ENCODE assay signal across 13 cellular contexts in genomic region chr4:39363773-39364393, GRCh38. TPM values are rescaled to one million over a fixed set of nuclear protein-coding genes. Genes with fewer than 3 reads are reported as not detected.
A peak's percentile ranks its signal among the peaks of the same experiment; 100 is the strongest.
DNase-seq lines count a peak whose midpoint lies in the region; ATAC-seq, FAIRE-seq and TF ChIP-seq lines count a peak whose summit lies in the region.
"Had no signal": no experiment of that assay in that cellular context is flagged by ENCODE, and none has a peak within 500 bp of the region (broad histone marks: within the 10 kb centered on the region; RNA-seq: fewer than 3 reads in every experiment).

No MANE protein-coding gene starts in this region.

- H4K20me1 ChIP-seq in GM12878 (ENCODE audit: control insufficient read depth, insufficient read depth) = no peaks in the 10 kb centered on the region

- no peak for FAIRE-seq in GM12878 (lab: Jason Lieb, UNC)

- no peaks in the 10 kb centered on the region; a peak in 1 of 4 replicates for H3K36me3 ChIP-seq in GM12878 (ENCODE audit: control insufficient read depth in 2 of 2, insufficient read depth in 2 of 2, low read length in 1 of 2)
- H3K36me3 ChIP-seq: thoracic aorta had no signal

- TF ChIP-seq CTCF in GM12878 (IDR thresholded peaks at IDR 0.05 in 2 of 3, conservative IDR thresholded peaks at IDR 0.05 in 1 of 3; ENCODE audit: control insufficient read depth in 2 of 3, extremely low read depth in 1 of 3, insufficient read depth in 1 of 3, low read depth in 3 of 3, low read length in 3 of 3) = no peak

- H3K4me1 ChIP-seq in GM12878 (ENCODE audit: control insufficient read depth, insufficient read depth, low read length) = peaks cover 9% of the 10 kb centered on the region

- RAD21 ChIA-PET in GM12878 (lab: Charles Lee; ENCODE audit: unreplicated experiment) = interaction anchor here (0.8 to 3.8 kb wide), 7 partner anchors 9 to 1095 kb away, joined by 3 to 18 read pairs (median 4); partner anchors contain the start of gene WDR19

- no peak overlapping the region for H3K27ac ChIP-seq in GM12878 (ENCODE audit: control insufficient read depth, insufficient read depth)
- H3K27ac ChIP-seq: thoracic aorta had no signal

- POLR2A ChIA-PET in GM12878 (lab: Charles Lee) = interaction anchor here (0.6 to 4.4 kb wide), 6 partner anchors 9 to 1257 kb away, joined by 3 to 27 read pairs (median 4); partner anchors contain the start of genes LIAS and RPL9

- H3K9ac ChIP-seq in GM12878 (ENCODE audit: control insufficient read depth, insufficient read depth, low read length) = no peak overlapping the region
- H3K9ac ChIP-seq: SK-N-SH had no signal

- H3K4me3 Mint-ChIP-seq in activated naive CD4-positive, alpha-beta T cell treated with anti-CD3 and anti-CD28 coated beads, Interleukin-2, amount 10 ng/mL, durations not matched to agents 7 days and 5 days = peak overlapping the region; percentile 57
- H3K4me3 Mint-ChIP-seq in stimulated activated naive CD8-positive, alpha-beta T cell treated with anti-CD3 and anti-CD28 coated beads, Interleukin-15, amount 100 ng/mL, for 72 hours = peak overlapping the region; percentile 79 to 95

- DNase-seq in activated naive CD4-positive, alpha-beta T cell treated with anti-CD3 and anti-CD28 coated beads, Interleukin-2, amount 10 ng/mL, durations not matched to agents 7 days and 5 days = no peak
- DNase-seq in activated naive CD4-positive, alpha-beta T cell (lab: John Stamatoyannopoulos, UW) = no peak
- DNase-seq in GM12878 (ENCODE audit: low read depth, low spot score) (no peak), mucosa of gallbladder (ENCODE audit: low spot score) (no peak), NCI-H1930 (lab: John Stamatoyannopoulos, UW) (no peak)
- DNase-seq in stimulated activated naive CD8-positive, alpha-beta T cell treated with anti-CD3 and anti-CD28 coated beads, Interleukin-15, amount 100 ng/mL, for 72 hours = no peak
- DNase-seq: left cardiac atrium, NCI-H510A treated with DMSO at 0.1 percent for 48 hours, SK-N-SH had no signal

- peak overlapping the region; percentile 51 for H3K4me2 ChIP-seq in GM12878 (ENCODE audit: control insufficient read depth, insufficient read depth)
- H3K4me2 ChIP-seq: SK-N-SH had no signal

- H3K4me3 ChIP-seq in GM12878 = peak overlapping the region; percentile 54
- H3K4me3 ChIP-seq: thoracic aorta had no signal

- H2AFZ ChIP-seq in GM12878 (ENCODE audit: control insufficient read depth, low read depth, low read length) = no peak overlapping the region

- no peaks in the 10 kb centered on the region for H3K9me3 ChIP-seq in GM12878 (replicated peaks; ENCODE audit: control insufficient read depth, insufficient read depth, low read length)
- H3K9me3 ChIP-seq: SK-N-SH, thoracic aorta had no signal

- BruUV-seq in GM12878 (replicated peaks; lab: Mats Ljungman, UMichigan) = no TSS peak

- no peak for TF ChIP-seq EP300 in GM12878 (IDR thresholded peaks at IDR 0.05; ENCODE audit: borderline replicate concordance in 1 of 2, control insufficient read depth in 1 of 2, low read depth in 2 of 2, low read length in 2 of 2)

- peaks cover 26% of the 10 kb centered on the region for H3K36me3 Mint-ChIP-seq in activated naive CD4-positive, alpha-beta T cell treated with anti-CD3 and anti-CD28 coated beads, Interleukin-2, amount 10 ng/mL, durations not matched to agents 7 days and 5 days

- peak overlapping the region; percentile 79 for H3K27ac Mint-ChIP-seq in activated naive CD4-positive, alpha-beta T cell treated with anti-CD3 and anti-CD28 coated beads, Interleukin-2, amount 10 ng/mL, durations not matched to agents 7 days and 5 days
- peak overlapping the region; percentile 60 to 96 for H3K27ac Mint-ChIP-seq in stimulated activated naive CD8-positive, alpha-beta T cell treated with anti-CD3 and anti-CD28 coated beads, Interleukin-15, amount 100 ng/mL, for 72 hours

- peaks cover 49% of the 10 kb centered on the region for H3K4me1 Mint-ChIP-seq in activated naive CD4-positive, alpha-beta T cell treated with anti-CD3 and anti-CD28 coated beads, Interleukin-2, amount 10 ng/mL, durations not matched to agents 7 days and 5 days
- H3K4me1 Mint-ChIP-seq in stimulated activated naive CD8-positive, alpha-beta T cell treated with anti-CD3 and anti-CD28 coated beads, Interleukin-15, amount 100 ng/mL, for 72 hours = peaks cover 50% of the 10 kb centered on the region

- CTCF ChIA-PET in activated naive CD4-positive, alpha-beta T cell treated with anti-CD3 and anti-CD28 coated beads, Interleukin-2, amount 10 ng/mL, durations not matched to agents 7 days and 5 days (lab: Charles Lee) = interaction anchor here (1.8 kb wide), 1 partner anchor 11 kb away, joined by 6 read pairs; no protein-coding TSS in a partner anchor
- CTCF ChIA-PET in GM12878 (lab: Yijun Ruan, JAX) = interaction anchor here (1.1 to 1.6 kb wide), 3 partner anchors 8 to 85 kb away, joined by 3 to 5 read pairs (median 5); no protein-coding TSS in a partner anchor

- peaks cover 4% of the 10 kb centered on the region for H3K27me3 Mint-ChIP-seq in activated naive CD4-positive, alpha-beta T cell treated with anti-CD3 and anti-CD28 coated beads, Interleukin-2, amount 10 ng/mL, durations not matched to agents 7 days and 5 days
- no peaks in the 10 kb centered on the region for H3K27me3 Mint-ChIP-seq in stimulated activated naive CD8-positive, alpha-beta T cell treated with anti-CD3 and anti-CD28 coated beads, Interleukin-15, amount 100 ng/mL, for 72 hours

- ATAC-seq in HG03571 (IDR thresholded peaks at IDR 0.05; ENCODE audit: unreplicated experiment) (peak; percentile 42), GM12878 (peak; percentile 54), HG02885 (IDR thresholded peaks at IDR 0.05; ENCODE audit: poor library complexity, unreplicated experiment) (no peak)
- peak; percentile 61 for ATAC-seq in stimulated activated naive CD8-positive, alpha-beta T cell treated with anti-CD3 and anti-CD28 coated beads, Interleukin-15, amount 100 ng/mL, for 72 hours
- ATAC-seq: left cardiac atrium had no signal

- intact Hi-C loops in GM12878 (cut with micrococcal nuclease; ENCODE audit: unreplicated experiment) = no loop called here

- H3K9me3 Mint-ChIP-seq in activated naive CD4-positive, alpha-beta T cell treated with anti-CD3 and anti-CD28 coated beads, Interleukin-2, amount 10 ng/mL, durations not matched to agents 7 days and 5 days = no peaks in the 10 kb centered on the region
- no peaks in the 10 kb centered on the region for H3K9me3 Mint-ChIP-seq in stimulated activated naive CD8-positive, alpha-beta T cell treated with anti-CD3 and anti-CD28 coated beads, Interleukin-15, amount 100 ng/mL, for 72 hours

- in situ Hi-C loops in GM12878 (cut with MboI) = loop anchor here (25.0 kb wide), 1 partner anchor 1823 kb away; no protein-coding TSS in a partner anchor

- TF ChIP-seq POLR2A in GM12878 (IDR thresholded peaks at IDR 0.05; ENCODE audit: low read depth, low read length) = no peak

- WGBS in GM12878 (ENCODE audit: insufficient coverage, insufficient replicate concordance, low lambda C conversion rate, missing lambda C conversion rate) = 65% methylated on average over 4 of the region's 4 CpGs

- TF ChIP-seq RAD21 in GM12878 (IDR thresholded peaks at IDR 0.05; ENCODE audit: insufficient read depth, low read depth, low read length) = no peak

- peaks cover 53% of the 10 kb centered on the region for H3K79me2 ChIP-seq in GM12878 (ENCODE audit: control insufficient read depth, insufficient read depth, low read length)

- no peaks in the 10 kb centered on the region for H3K27me3 ChIP-seq in GM12878 (replicated peaks in 1 of 2; ENCODE audit: control insufficient read depth in 2 of 2, insufficient read depth in 2 of 2, low read length in 1 of 2)

- SMC1A ChIA-PET in GM12878 (lab: Charles Lee; ENCODE audit: uncharacterized antibody, unreplicated experiment) = interaction anchor here (0.5 to 5.6 kb wide), 6 partner anchors 9 to 96 kb away, joined by 3 to 51 read pairs (median 4); partner anchors contain the start of gene RPL9

TF ChIP-seq in GM12878, 131 proteins besides CTCF, POLR2A, EP300 and RAD21 (continues in another document):
- TF ChIP-seq POU2F2 (IDR thresholded peaks at IDR 0.05; ENCODE audit: borderline replicate concordance, low read depth, low read length) = peak; percentile 67; the same call in 2 of the 3 replicates

RNA-seq across cellular contexts. Expression of gene RFC1, which starts 2.3 kb away (rescaled TPM):
- total RNA-seq in GM12878 (2013; cell fraction: nucleolus; rRNA removed) = 82.4 and 87.6 TPM in 2 replicates
- total RNA-seq in GM12878 (2014; rRNA removed) = 44.0 and 44.2 TPM in 2 replicates
- 66.9 and 68.1 TPM in 2 replicates for total RNA-seq in GM12878 (2014; rRNA removed; fragmentation: Illumina TruSeq; extraction: Trizol)
- total RNA-seq in GM12878 (2021) = 40.5 and 41.1 TPM in 2 replicates
- polyA plus RNA-seq in GM12878 (2011; ENCODE audit: low read depth) = 21.1 TPM
- polyA plus RNA-seq in GM12878 (2011; rRNA removed) = 26.8 and 32.5 TPM in 2 replicates
- 21.5 and 22.4 TPM in 2 replicates for polyA plus RNA-seq in GM12878 (2011; cell fraction: cytosol; rRNA removed)
- polyA plus RNA-seq in GM12878 (2011; cell fraction: nucleus; rRNA removed) = 44.8 and 46.7 TPM in 2 replicates
- polyA plus RNA-seq in GM12878 (2012) = 27.0 and 39.7 TPM in 2 replicates
- polyA plus RNA-seq in GM12878 (2014; fragmentation: Illumina TruSeq; extraction: Trizol) = 67.8 and 78.8 TPM in 2 replicates
- 10 to 100 TPM; 24.1 to 30.0 TPM for polyA plus RNA-seq in GM12878 (2014; fragmentation: Nextera tagmentation; extraction: Ambion mirVana)
- 17.6 and 22.5 TPM in 2 replicates for polyA plus RNA-seq in GM12878 (2014; rRNA removed)
- 10 to 100 TPM; 39.5 to 41.2 TPM for polyA plus RNA-seq in GM12878 (2016; fragmentation: Nextera tagmentation; extraction: Ambion mirVana)
- 51.4 and 70.7 TPM in 2 replicates for polyA minus RNA-seq in GM12878 (2011; rRNA and poly(A)+ RNA removed)
- polyA minus RNA-seq in GM12878 (2011; cell fraction: cytosol; rRNA and poly(A)+ RNA removed) = 31.9 and 47.0 TPM in 2 replicates
- polyA minus RNA-seq in GM12878 (2011; cell fraction: nucleus; rRNA and poly(A)+ RNA removed) = 23.0 and 29.6 TPM in 2 replicates
- total RNA-seq in mucosa of gallbladder = 31.0 TPM

RNA-seq across cellular contexts. Expression of gene KLB, which starts 42.8 kb away (rescaled TPM):
- total RNA-seq in GM12878 (2013; cell fraction: nucleolus; rRNA removed) = not detected in 2 replicates
- total RNA-seq in GM12878 (2014; rRNA removed) (under 0.01 and 0.05 TPM in 2 replicates), GM12878 (2014; rRNA removed; fragmentation: Illumina TruSeq; extraction: Trizol) (0.04 and 0.05 TPM in 2 replicates), GM12878 (2021) (0.08 and 0.11 TPM in 2 replicates), mucosa of gallbladder (not detected)
- polyA plus RNA-seq in GM12878 (2011; ENCODE audit: low read depth) = 0.04 TPM
- polyA plus RNA-seq in GM12878 (2011; rRNA removed) (0.01 TPM in 1 of 2 replicates, not detected in the other), GM12878 (2014; fragmentation: Illumina TruSeq; extraction: Trizol) (0.01 and 0.05 TPM in 2 replicates), GM12878 (2014; fragmentation: Nextera tagmentation; extraction: Ambion mirVana) (under 1 TPM; 0.08 to 0.13 TPM), GM12878 (2014; rRNA removed) (0.01 and 0.04 TPM in 2 replicates), GM12878 (2016; fragmentation: Nextera tagmentation; extraction: Ambion mirVana) (under 1 TPM; 0.03 to 0.09 TPM)
- not detected in 2 replicates for polyA plus RNA-seq in GM12878 (2011; cell fraction: cytosol; rRNA removed)
- not detected in 2 replicates for polyA plus RNA-seq in GM12878 (2011; cell fraction: nucleus; rRNA removed)
- polyA plus RNA-seq in GM12878 (2012) = 0.09 and 0.11 TPM in 2 replicates
- polyA minus RNA-seq in GM12878 (2011; rRNA and poly(A)+ RNA removed) = not detected in 2 replicates
- polyA minus RNA-seq in GM12878 (2011; cell fraction: cytosol; rRNA and poly(A)+ RNA removed) = not detected in 2 replicates
- 0.12 TPM in 1 of 2 replicates, not detected in the other for polyA minus RNA-seq in GM12878 (2011; cell fraction: nucleus; rRNA and poly(A)+ RNA removed)
- total RNA-seq: posterior vena cava, thoracic aorta had no signal
- polyA plus RNA-seq: SK-N-SH had no signal
